14 cellular contexts compared by ENCODE assay signal in the genomic region with DNA sequence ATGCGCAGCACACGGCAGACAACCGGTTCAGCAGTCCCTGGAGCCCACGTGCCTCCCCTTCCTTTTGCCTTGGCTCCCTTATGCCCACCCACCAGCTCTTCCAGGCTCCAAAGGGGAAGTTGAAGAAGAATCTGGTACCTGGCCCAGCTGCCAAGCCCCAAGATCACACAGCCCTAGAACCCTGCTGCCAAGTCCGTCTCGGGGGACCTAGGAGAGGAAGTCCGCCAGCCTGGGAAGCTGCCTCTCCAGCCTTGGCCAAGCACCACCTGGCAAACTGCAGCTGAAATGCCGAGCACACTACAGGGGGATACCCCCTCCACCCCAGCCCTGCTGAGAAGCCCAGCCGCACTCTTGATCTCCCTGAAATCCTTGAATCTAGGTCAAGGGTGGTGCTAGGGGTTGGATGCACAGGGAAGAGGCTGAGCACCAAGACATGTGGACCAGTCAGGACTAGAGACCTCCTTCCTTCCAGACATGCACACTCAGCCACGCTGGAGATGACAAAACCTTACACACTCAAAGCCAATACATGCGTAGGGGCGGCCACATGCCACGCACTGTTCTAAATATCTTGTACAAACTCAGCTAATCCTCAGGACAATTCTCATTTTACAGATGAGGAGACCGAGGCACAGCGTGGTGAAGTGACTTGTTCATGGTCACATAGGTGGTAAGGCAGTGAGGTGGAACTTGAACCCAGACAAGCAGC.
DNase-seq lines count a peak whose midpoint lies in the region; ATAC-seq and TF ChIP-seq lines count a peak whose summit lies in the region.
"Had no signal": no experiment of that assay in that cellular context is flagged by ENCODE, and none has a peak within 500 bp of the region (broad histone marks: within the 10 kb centered on the region; RNA-seq: fewer than 3 reads in every experiment).

No MANE protein-coding gene starts in this region.

- ATAC-seq in activated B cell treated with CpG ODN at 0.5 μM for 24 hours (ENCODE audit: low read depth): no peak
- ATAC-seq in right cardiac atrium: peak; percentile 34 to 53
- ATAC-seq: HCT116 had no signal

- CTCF ChIA-PET in activated B cell treated with CpG ODN at 0.5 μM for 24 hours (lab: Charles Lee): no interaction called here
- CTCF ChIA-PET in CD4-positive, alpha-beta memory T cell (lab: Charles Lee; ENCODE audit: partially characterized antibody): interaction anchor here (1.1 kb wide), 1 partner anchor 8 kb away, joined by 3 read pairs; no protein-coding TSS in a partner anchor

- WGBS in right cardiac atrium: 62% methylated on average over 15 of the region's 15 CpGs

- no peaks in the 10 kb centered on the region for H3K27me3 ChIP-seq in right cardiac atrium (ENCODE audit: control insufficient read depth, insufficient read depth)
- peaks cover 0 to 3% (median 0%) of the 10 kb centered on the region in 3 donors for H3K27me3 ChIP-seq in skeletal muscle tissue (ENCODE audit: control insufficient read depth in 3 of 3, insufficient read depth in 3 of 3, low read length in 3 of 3)
- H3K27me3 ChIP-seq in CD4-positive, alpha-beta memory T cell (ENCODE audit: insufficient read depth, low read length): no peaks in the 10 kb centered on the region
- H3K27me3 ChIP-seq: breast epithelium, stomach had no signal

- no peak overlapping the region for H3K4me3 ChIP-seq in right cardiac atrium (ENCODE audit: low read length)
- H3K4me3 ChIP-seq in skeletal muscle tissue (ENCODE audit: low read length in 3 of 3): peak overlapping the region in 1 of 3 donors; percentile 13
- H3K4me3 ChIP-seq in CD4-positive, alpha-beta memory T cell (ENCODE audit: low read length in 2 of 2): no peak overlapping the region
- H3K4me3 ChIP-seq: breast epithelium, stomach had no signal

- POLR2A ChIA-PET in activated B cell treated with CpG ODN at 0.5 μM for 24 hours (lab: Charles Lee): interaction anchor here (1.1 kb wide), 1 partner anchor 8 kb away, joined by 3 read pairs; no protein-coding TSS in a partner anchor
- POLR2A ChIA-PET in CD4-positive, alpha-beta memory T cell (lab: Charles Lee; ENCODE audit: partially characterized antibody): interaction anchor here (0.8 to 1.1 kb wide), 2 partner anchors 15 to 117 kb away, joined by 3 to 4 read pairs; no protein-coding TSS in a partner anchor

- peaks cover 81% of the 10 kb centered on the region for H3K36me3 Mint-ChIP-seq in activated B cell treated with CpG ODN at 0.5 μM for 24 hours (ENCODE audit: low read depth)
- peaks cover 54 to 81% of the 10 kb centered on the region in 2 donors for H3K36me3 Mint-ChIP-seq in CD4-positive, alpha-beta memory T cell

- peaks cover 12% of the 10 kb centered on the region for H3K4me1 Mint-ChIP-seq in activated B cell treated with CpG ODN at 0.5 μM for 24 hours
- H3K4me1 Mint-ChIP-seq in CD4-positive, alpha-beta memory T cell: peaks cover 34 to 73% (median 51%) of the 10 kb centered on the region in 4 donors

- H3K9me3 Mint-ChIP-seq in activated B cell treated with CpG ODN at 0.5 μM for 24 hours: no peaks in the 10 kb centered on the region
- peaks cover 0 to 1% (median 0%) of the 10 kb centered on the region in 8 donors for H3K9me3 Mint-ChIP-seq in CD4-positive, alpha-beta memory T cell

- H3K9me3 ChIP-seq in right cardiac atrium (ENCODE audit: control insufficient read depth, low read length) (no peaks in the 10 kb centered on the region), skeletal muscle tissue (ENCODE audit: control insufficient read depth in 3 of 3, low read length in 3 of 3) (no peaks in the 10 kb centered on the region)
- no peaks in the 10 kb centered on the region for H3K9me3 ChIP-seq in CD4-positive, alpha-beta memory T cell (ENCODE audit: control insufficient read depth in 1 of 2, low read length in 2 of 2)
- H3K9me3 ChIP-seq: breast epithelium, stomach had no signal

- H3K4me1 ChIP-seq in right cardiac atrium (ENCODE audit: control insufficient read depth, insufficient read depth, low read length) (peaks cover 9% of the 10 kb centered on the region), skeletal muscle tissue (ENCODE audit: control insufficient read depth in 3 of 3, insufficient read depth in 3 of 3, low read length in 3 of 3) (peaks cover 19 to 35% (median 34%) of the 10 kb centered on the region in 3 donors)
- H3K4me1 ChIP-seq in CD4-positive, alpha-beta memory T cell (ENCODE audit: insufficient read depth, low read length): peaks cover 27% of the 10 kb centered on the region

- H3K9ac ChIP-seq in skeletal muscle tissue (ENCODE audit: low read depth in 1 of 3, low read length in 3 of 3): peak overlapping the region in 2 of 3 donors; percentile 33 to 57

- peaks cover 0 to 10% (median 0%) of the 10 kb centered on the region in 3 donors for H3K36me3 ChIP-seq in skeletal muscle tissue (ENCODE audit: control insufficient read depth in 3 of 3, insufficient read depth in 3 of 3, low read length in 3 of 3)
- peaks cover 67% of the 10 kb centered on the region for H3K36me3 ChIP-seq in CD4-positive, alpha-beta memory T cell (ENCODE audit: insufficient read depth, low read length)
- H3K36me3 ChIP-seq: breast epithelium had no signal

- no peak overlapping the region for H3K4me3 Mint-ChIP-seq in activated B cell treated with CpG ODN at 0.5 μM for 24 hours
- H3K4me3 Mint-ChIP-seq in CD4-positive, alpha-beta memory T cell: no peak overlapping the region

- no peaks in the 10 kb centered on the region for H3K27me3 Mint-ChIP-seq in activated B cell treated with CpG ODN at 0.5 μM for 24 hours
- H3K27me3 Mint-ChIP-seq in CD4-positive, alpha-beta memory T cell: no peaks in the 10 kb centered on the region

- intact Hi-C loops in activated B cell treated with CpG ODN at 0.5 μM for 24 hours (cut with micrococcal nuclease) (no loop called here), right cardiac atrium (cut with DNase I) (no loop called here)
- intact Hi-C loops in CD4-positive, alpha-beta memory T cell (cut with micrococcal nuclease): no loop called here

- peak; percentile 47 for DNase-seq in DMS79 treated with DMSO at 0.1 percent for 48 hours (lab: John Stamatoyannopoulos, UW)
- DNase-seq in activated B cell treated with CpG ODN at 0.5 μM for 24 hours: no peak
- DNase-seq in right cardiac atrium: peak; percentile 63 to 84 (median 84)
- DNase-seq in DMS153 treated with DMSO at 0.1 percent for 48 hours (lab: John Stamatoyannopoulos, UW; ENCODE audit: unreplicated experiment): no peak
- DNase-seq in T1000 (lab: John Stamatoyannopoulos, UW): no peak
- DNase-seq in NCI-H69 (lab: John Stamatoyannopoulos, UW): no peak
- no peak for DNase-seq in CD4-positive, alpha-beta memory T cell
- DNase-seq: effector CD8-positive, alpha-beta T cell; mammary epithelial cell; NCI-H2081 treated with DMSO at 0.1 percent for 48 hours had no signal

- no peak overlapping the region for H3K27ac ChIP-seq in right cardiac atrium (ENCODE audit: low read length)
- H3K27ac ChIP-seq in skeletal muscle tissue (ENCODE audit: low read depth, low read length): no peak overlapping the region
- H3K27ac ChIP-seq in CD4-positive, alpha-beta memory T cell (ENCODE audit: low read depth, low read length): no peak overlapping the region
- H3K27ac ChIP-seq: stomach had no signal

- TF ChIP-seq CTCF in activated B cell treated with CpG ODN at 0.5 μM for 24 hours (IDR thresholded peaks at IDR 0.05): no peak

- H3K27ac Mint-ChIP-seq in activated B cell treated with CpG ODN at 0.5 μM for 24 hours: peak overlapping the region; percentile 31
- peak overlapping the region in 2 of 7 donors; percentile 16 to 35 for H3K27ac Mint-ChIP-seq in CD4-positive, alpha-beta memory T cell

Comparison
In these comparisons a context has a peak if more than half of its experiments do, and no peak if none do; other contexts are left out.
1. DNase-seq: peak in DMS79 treated with DMSO at 0.1 percent for 48 hours (single experiment) and right cardiac atrium (3 of 3); none in activated B cell treated with CpG ODN at 0.5 μM for 24 hours (single experiment), DMS153 treated with DMSO at 0.1 percent for 48 hours (single experiment), T1000 (single experiment), NCI-H69 (single experiment) and CD4-positive, alpha-beta memory T cell (0 of 5).